ENCODE assay signal across 9 cellular contexts in genomic region chr2:68776124-68776523, GRCh38. TPM values are rescaled to one million over a fixed set of nuclear protein-coding genes. Genes with fewer than 3 reads are reported as not detected.
DNase-seq lines count a peak whose midpoint lies in the region; ATAC-seq and TF ChIP-seq lines count a peak whose summit lies in the region.
"Had no signal": no experiment of that assay in that cellular context is flagged by ENCODE, and none has a peak within 500 bp of the region (broad histone marks: within the 10 kb centered on the region; RNA-seq: fewer than 3 reads in every experiment).

No MANE protein-coding gene starts in this region.

- H3K27me3 ChIP-seq in liver (ENCODE audit: control insufficient read depth in 4 of 4, insufficient read depth in 4 of 4, low read length in 3 of 4): no peaks in the 10 kb centered on the region

- H3K9ac ChIP-seq in liver (ENCODE audit: low read depth in 1 of 2, low read length in 2 of 2): peak overlapping the region in 1 of 2 donors; percentile 80

- H3K4me3 ChIP-seq in liver (ENCODE audit: low read depth in 1 of 3, low read length in 3 of 3): peak overlapping the region in 2 of 3 donors; percentile 12 to 19

- H3K36me3 Mint-ChIP-seq in stimulated activated naive CD8-positive, alpha-beta T cell treated with anti-CD3 and anti-CD28 coated beads, Interleukin-15, Interleukin-2, amounts not matched to agents 100 ng/mL and 50 ng/mL, for 24 hours (ENCODE audit: low read depth): peaks cover 59% of the 10 kb centered on the region
- no peaks in the 10 kb centered on the region for H3K36me3 Mint-ChIP-seq in WTC11

- TF ChIP-seq CTCF in WTC11 (IDR thresholded peaks at IDR 0.05) (no peak), liver (IDR thresholded peaks at IDR 0.05; ENCODE audit: low read depth, low read length, missing input control) (no peak)

- H3K36me3 ChIP-seq in liver (ENCODE audit: control insufficient read depth in 4 of 4, insufficient read depth in 3 of 4, low read depth in 1 of 4, low read length in 3 of 4): no peaks in the 10 kb centered on the region

- H3K9me3 Mint-ChIP-seq in stimulated activated naive CD8-positive, alpha-beta T cell treated with anti-CD3 and anti-CD28 coated beads, Interleukin-15, Interleukin-2, amounts not matched to agents 100 ng/mL and 50 ng/mL, for 24 hours: no peaks in the 10 kb centered on the region
- no peaks in the 10 kb centered on the region for H3K9me3 Mint-ChIP-seq in WTC11

- TF ChIP-seq RAD21 in liver (IDR thresholded peaks at IDR 0.05): no peak

- POLR2A ChIA-PET in WTC11 (lab: Charles Lee): no interaction called here

- H3K27ac Mint-ChIP-seq in stimulated activated naive CD8-positive, alpha-beta T cell treated with anti-CD3 and anti-CD28 coated beads, Interleukin-15, Interleukin-2, amounts not matched to agents 100 ng/mL and 50 ng/mL, for 24 hours: peak overlapping the region; percentile 95
- no peak overlapping the region; the same call in 1 of the 2 replicates for H3K27ac Mint-ChIP-seq in WTC11

- H3K9me3 ChIP-seq in liver (ENCODE audit: control insufficient read depth in 4 of 4, low read length in 3 of 4): no peaks in the 10 kb centered on the region

- H3K4me1 Mint-ChIP-seq in stimulated activated naive CD8-positive, alpha-beta T cell treated with anti-CD3 and anti-CD28 coated beads, Interleukin-15, Interleukin-2, amounts not matched to agents 100 ng/mL and 50 ng/mL, for 24 hours (ENCODE audit: low read depth): peaks cover 90% of the 10 kb centered on the region
- H3K4me1 Mint-ChIP-seq in WTC11: no peaks in the 10 kb centered on the region

- peak overlapping the region; percentile 14 to 81 for H3K27ac ChIP-seq in liver (ENCODE audit: low read depth in 1 of 2, low read length in 2 of 2)
- H3K27ac ChIP-seq: RWPE1 had no signal

- DNase-seq in stimulated activated naive CD8-positive, alpha-beta T cell treated with anti-CD3 and anti-CD28 coated beads, Interleukin-15, Interleukin-2, amounts not matched to agents 100 U/mL and 50 U/mL, for 24 hours: no peak
- DNase-seq in WTC11 (ENCODE audit: low spot score): no peak
- no peak for DNase-seq in iPS-NIHi11 (ENCODE audit: low spot score)
- no peak for DNase-seq in SKM-1 treated with dmso at 0.1 percent for 144 hours (lab: John Stamatoyannopoulos, UW; ENCODE audit: unreplicated experiment)
- no peak for DNase-seq in NOMO-1 treated with dmso at 0.1 percent for 144 hours (lab: John Stamatoyannopoulos, UW; ENCODE audit: unreplicated experiment)
- DNase-seq in GM19240 (ENCODE audit: insufficient read length, low spot score): no peak

- peak overlapping the region; percentile 91 for H3K4me3 Mint-ChIP-seq in stimulated activated naive CD8-positive, alpha-beta T cell treated with anti-CD3 and anti-CD28 coated beads, Interleukin-15, Interleukin-2, amounts not matched to agents 100 ng/mL and 50 ng/mL, for 24 hours
- H3K4me3 Mint-ChIP-seq in WTC11: no peak overlapping the region

- ATAC-seq in stimulated activated naive CD8-positive, alpha-beta T cell treated with anti-CD3 and anti-CD28 coated beads, Interleukin-15, Interleukin-2, amounts not matched to agents 100 U/mL and 50 U/mL, for 24 hours: no peak
- peak; percentile 70 for ATAC-seq in WTC11

- CTCF ChIA-PET in WTC11 (lab: Charles Lee): interaction anchor here (0.6 to 1.9 kb wide), 5 partner anchors 24 to 150 kb away, joined by 3 to 11 read pairs (median 3); no protein-coding TSS in a partner anchor

- H3K4me1 ChIP-seq in liver (ENCODE audit: control insufficient read depth in 4 of 4, insufficient read depth in 4 of 4, low read length in 3 of 4): peaks cover 0 to 3% (median under 1%) of the 10 kb centered on the region in 4 donors

- no peaks in the 10 kb centered on the region for H3K27me3 Mint-ChIP-seq in stimulated activated naive CD8-positive, alpha-beta T cell treated with anti-CD3 and anti-CD28 coated beads, Interleukin-15, Interleukin-2, amounts not matched to agents 100 ng/mL and 50 ng/mL, for 24 hours
- no peaks in the 10 kb centered on the region for H3K27me3 Mint-ChIP-seq in WTC11 (ENCODE audit: low read depth)

- WGBS in liver: 76% methylated on average over 2 of the region's 2 CpGs

TF ChIP-seq in WTC11, 78 proteins besides CTCF, POLR2A, EP300 and RAD21 (continues in another document):
- TF ChIP-seq CBFB (CRISPR knock-in tag; IDR thresholded peaks at IDR 0.05; ENCODE audit: low read depth): no peak
- TF ChIP-seq ZNF423 (CRISPR knock-in tag; IDR thresholded peaks at IDR 0.05): no peak
- no peak for TF ChIP-seq KAT7 (CRISPR knock-in tag; IDR thresholded peaks at IDR 0.05; ENCODE audit: borderline replicate concordance)
- no peak for TF ChIP-seq ZNF671 (CRISPR knock-in tag; IDR thresholded peaks at IDR 0.05)
- TF ChIP-seq HMGXB4 (CRISPR knock-in tag; IDR thresholded peaks at IDR 0.05): no peak

TF ChIP-seq in liver, 16 proteins besides CTCF, POLR2A, EP300 and RAD21:
- TF ChIP-seq MAX (IDR thresholded peaks at IDR 0.05) (no peak), JUND (IDR thresholded peaks at IDR 0.05) (no peak), YY1 (IDR thresholded peaks at IDR 0.05) (no peak), FOXA2 (IDR thresholded peaks at IDR 0.05) (no peak), RXRA (IDR thresholded peaks at IDR 0.05) (no peak), TAF1 (conservative IDR thresholded peaks at IDR 0.05) (no peak), HNF4A (conservative IDR thresholded peaks at IDR 0.05) (no peak), ZBTB33 (IDR thresholded peaks at IDR 0.05) (no peak), SP1 (IDR thresholded peaks at IDR 0.05) (no peak), EGR1 (IDR thresholded peaks at IDR 0.05; ENCODE audit: low read depth in 2 of 2) (no peak), HNF4G (IDR thresholded peaks at IDR 0.05) (no peak), FOXA1 (IDR thresholded peaks at IDR 0.05) (no peak)
- TF ChIP-seq, protein P1, sequence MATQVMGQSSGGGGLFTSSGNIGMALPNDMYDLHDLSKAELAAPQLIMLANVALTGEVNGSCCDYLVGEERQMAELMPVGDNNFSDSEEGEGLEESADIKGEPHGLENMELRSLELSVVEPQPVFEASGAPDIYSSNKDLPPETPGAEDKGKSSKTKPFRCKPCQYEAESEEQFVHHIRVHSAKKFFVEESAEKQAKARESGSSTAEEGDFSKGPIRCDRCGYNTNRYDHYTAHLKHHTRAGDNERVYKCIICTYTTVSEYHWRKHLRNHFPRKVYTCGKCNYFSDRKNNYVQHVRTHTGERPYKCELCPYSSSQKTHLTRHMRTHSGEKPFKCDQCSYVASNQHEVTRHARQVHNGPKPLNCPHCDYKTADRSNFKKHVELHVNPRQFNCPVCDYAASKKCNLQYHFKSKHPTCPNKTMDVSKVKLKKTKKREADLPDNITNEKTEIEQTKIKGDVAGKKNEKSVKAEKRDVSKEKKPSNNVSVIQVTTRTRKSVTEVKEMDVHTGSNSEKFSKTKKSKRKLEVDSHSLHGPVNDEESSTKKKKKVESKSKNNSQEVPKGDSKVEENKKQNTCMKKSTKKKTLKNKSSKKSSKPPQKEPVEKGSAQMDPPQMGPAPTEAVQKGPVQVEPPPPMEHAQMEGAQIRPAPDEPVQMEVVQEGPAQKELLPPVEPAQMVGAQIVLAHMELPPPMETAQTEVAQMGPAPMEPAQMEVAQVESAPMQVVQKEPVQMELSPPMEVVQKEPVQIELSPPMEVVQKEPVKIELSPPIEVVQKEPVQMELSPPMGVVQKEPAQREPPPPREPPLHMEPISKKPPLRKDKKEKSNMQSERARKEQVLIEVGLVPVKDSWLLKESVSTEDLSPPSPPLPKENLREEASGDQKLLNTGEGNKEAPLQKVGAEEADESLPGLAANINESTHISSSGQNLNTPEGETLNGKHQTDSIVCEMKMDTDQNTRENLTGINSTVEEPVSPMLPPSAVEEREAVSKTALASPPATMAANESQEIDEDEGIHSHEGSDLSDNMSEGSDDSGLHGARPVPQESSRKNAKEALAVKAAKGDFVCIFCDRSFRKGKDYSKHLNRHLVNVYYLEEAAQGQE (IDR thresholded peaks at IDR 0.05): no peak
- TF ChIP-seq, protein P2, sequence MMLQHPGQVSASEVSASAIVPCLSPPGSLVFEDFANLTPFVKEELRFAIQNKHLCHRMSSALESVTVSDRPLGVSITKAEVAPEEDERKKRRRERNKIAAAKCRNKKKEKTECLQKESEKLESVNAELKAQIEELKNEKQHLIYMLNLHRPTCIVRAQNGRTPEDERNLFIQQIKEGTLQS (IDR thresholded peaks at IDR 0.05): no peak

RNA-seq across cellular contexts. Expression of gene ARHGAP25, which starts 41.5 kb away (rescaled TPM):
- total RNA-seq in WTC11 (2021): 2.6 to 3.4 TPM (median 2.9 TPM) in 3 replicates
- 1 to 10 TPM; 6.4 to 7.0 TPM for total RNA-seq in liver
- 1 to 10 TPM; 3.5 to 4.2 TPM for polyA plus RNA-seq in liver
